ENCODE assay signal across 20 cellular contexts in genomic region chr5:181283347-181283746, GRCh38. TPM values are rescaled to one million over a fixed set of nuclear protein-coding genes. Genes with fewer than 3 reads are reported as not detected.
A peak's percentile ranks its signal among the peaks of the same experiment; 100 is the strongest.
DNase-seq lines count a peak whose midpoint lies in the region; ATAC-seq and TF ChIP-seq lines count a peak whose summit lies in the region.
"Had no signal": no experiment of that assay in that cellular context is flagged by ENCODE, and none has a peak within 500 bp of the region (broad histone marks: within the 10 kb centered on the region; RNA-seq: fewer than 3 reads in every experiment).

No MANE protein-coding gene starts in this region.

- no peak overlapping the region for H3K18ac ChIP-seq in neuronal stem cell (ENCODE audit: low read length)

- H3K27me3 Mint-ChIP-seq in endothelial cell (ENCODE audit: unreplicated experiment) = peaks cover 3% of the 10 kb centered on the region

- H3K4me3 Mint-ChIP-seq in endothelial cell (ENCODE audit: unreplicated experiment) = peak overlapping the region; percentile 21
- H3K4me3 Mint-ChIP-seq: CD4-positive, alpha-beta memory T cell had no signal

- H3K27ac ChIP-seq in neuronal stem cell (replicated peaks; ENCODE audit: low read length) = no peak overlapping the region
- H3K27ac ChIP-seq: HL-60, Peyer's patch, SJCRH30 had no signal

- no peaks in the 10 kb centered on the region for H3K4me1 Mint-ChIP-seq in endothelial cell (ENCODE audit: unreplicated experiment)

- no peaks in the 10 kb centered on the region for H3K27me3 ChIP-seq in neuronal stem cell (ENCODE audit: control insufficient read depth in 3 of 3, insufficient read depth in 3 of 3, low read depth in 1 of 3, low read length in 3 of 3)
- H3K27me3 ChIP-seq: BE2C, Peyer's patch, SJCRH30 had no signal

- no peak overlapping the region for H4K91ac ChIP-seq in neuronal stem cell (ENCODE audit: low read depth, low read length, poor library complexity)

- WGBS in neuronal stem cell (ENCODE audit: extremely low coverage in 2 of 2, insufficient read length in 2 of 2, insufficient replicate concordance in 1 of 2), 2 donors = no CpG with 5 or more reads among the region's 13 CpGs

- no peak overlapping the region for H3K14ac ChIP-seq in neuronal stem cell (ENCODE audit: low read length)

- H3K36me3 Mint-ChIP-seq in endothelial cell (ENCODE audit: low read depth, unreplicated experiment) = no peaks in the 10 kb centered on the region
- H3K36me3 Mint-ChIP-seq: CD4-positive, alpha-beta memory T cell had no signal

- H3K79me1 ChIP-seq in neuronal stem cell (ENCODE audit: low read depth, low read length) = peaks cover 18% of the 10 kb centered on the region

- H3K9me3 ChIP-seq in neuronal stem cell (replicated peaks in 1 of 2; ENCODE audit: control insufficient read depth in 2 of 2, insufficient read depth in 1 of 2, low read depth in 1 of 2, low read length in 2 of 2) = no peaks in the 10 kb centered on the region
- H3K9me3 ChIP-seq: BE2C, HAP-1, Peyer's patch, SJCRH30 had no signal

- no peak overlapping the region for H2BK15ac ChIP-seq in neuronal stem cell (ENCODE audit: low read length)

- H3K23ac ChIP-seq in neuronal stem cell (ENCODE audit: low read depth, low read length, poor library complexity) = no peak overlapping the region

- TF ChIP-seq CTCF in endothelial cell (IDR thresholded peaks at IDR 0.05; ENCODE audit: unreplicated experiment) = no peak

- peaks cover 12 to 54% of the 10 kb centered on the region in 2 donors for H3K36me3 ChIP-seq in neuronal stem cell (replicated peaks in 1 of 2; ENCODE audit: control insufficient read depth in 2 of 2, insufficient read depth in 2 of 2, low read length in 2 of 2)
- H3K36me3 ChIP-seq: BE2C, HAP-1, Peyer's patch had no signal

- H2BK5ac ChIP-seq in neuronal stem cell (ENCODE audit: low read length) = no peak overlapping the region

- H4K8ac ChIP-seq in neuronal stem cell (ENCODE audit: low read depth, low read length) = no peak overlapping the region

- peak; percentile 16 for DNase-seq in H4 (ENCODE audit: low spot score)
- peak; percentile 22 for DNase-seq in LHCN-M2 (ENCODE audit: low read depth)
- DNase-seq in endothelial cell (ENCODE audit: low spot score) = no peak
- no peak for DNase-seq in neuronal stem cell (ENCODE audit: low spot score)
- DNase-seq in NCI-H82 (lab: John Stamatoyannopoulos, UW) = no peak
- DNase-seq in NOMO-1 treated with DMSO at 0.1 percent for 48 hours (lab: John Stamatoyannopoulos, UW; ENCODE audit: unreplicated experiment) = no peak
- DNase-seq: BE2C, KBM-7, MM.1S, NCI-H1105 treated with DMSO at 0.1 percent for 48 hours, NCI-H187, NCI-H446 treated with DMSO at 0.1 percent for 48 hours, NCI-H748 treated with DMSO at 0.1 percent for 48 hours, Peyer's patch, SJCRH30, SW 1271 had no signal

- no peak overlapping the region for H2AK5ac ChIP-seq in neuronal stem cell (ENCODE audit: low read depth, low read length)

- H3K4me3 ChIP-seq in neuronal stem cell (ENCODE audit: low read length in 2 of 2) = no peak overlapping the region
- H3K4me3 ChIP-seq: HAP-1, Peyer's patch, SJCRH30 had no signal

- no peaks in the 10 kb centered on the region for H3K9me3 Mint-ChIP-seq in endothelial cell (ENCODE audit: unreplicated experiment)
- H3K9me3 Mint-ChIP-seq: CD4-positive, alpha-beta memory T cell had no signal

- H2AFZ ChIP-seq in neuronal stem cell (ENCODE audit: low read length) = no peak overlapping the region

- no peak overlapping the region for H3K9ac ChIP-seq in neuronal stem cell (ENCODE audit: low read depth, low read length, poor library complexity)

- H2BK120ac ChIP-seq in neuronal stem cell (ENCODE audit: low read depth, low read length) = no peak overlapping the region

- peak overlapping the region; percentile 11 for H3K4me2 ChIP-seq in neuronal stem cell (ENCODE audit: insufficient read depth, low read length, poor library complexity, severe bottlenecking)

- no peak overlapping the region for H2BK12ac ChIP-seq in neuronal stem cell (ENCODE audit: low read length)

- no peak overlapping the region for H3K4ac ChIP-seq in neuronal stem cell (ENCODE audit: low read length)

- peaks cover 2% of the 10 kb centered on the region in 2 donors for H3K4me1 ChIP-seq in neuronal stem cell (ENCODE audit: control insufficient read depth in 2 of 2, insufficient read depth in 1 of 2, low read depth in 1 of 2, low read length in 2 of 2)
- H3K4me1 ChIP-seq: BE2C, HAP-1, Peyer's patch, SJCRH30 had no signal

- ATAC-seq in HG02763 (IDR thresholded peaks at IDR 0.05; ENCODE audit: unreplicated experiment) = no peak

- no peak overlapping the region for H3K27ac Mint-ChIP-seq in endothelial cell (ENCODE audit: unreplicated experiment)

RNA-seq across cellular contexts. Expression of gene TRIM52, which starts 22.4 kb away (rescaled TPM):
- 7.6 and 11.5 TPM in 2 replicates for total RNA-seq in H4 (2014; rRNA removed; shearing (Covaris generic))
- 3.4 and 5.7 TPM in 2 replicates for total RNA-seq in LHCN-M2 (2014; rRNA removed)
- 3.0 TPM for polyA plus RNA-seq in LHCN-M2 (2012)
- total RNA-seq in endothelial cell (ENCODE audit: unreplicated experiment) = 10.4 TPM
- polyA plus RNA-seq in neuronal stem cell (2013, experiment 1 of 2) = 4.1 TPM
- polyA plus RNA-seq in neuronal stem cell (2013, experiment 2 of 2) = 4.4 TPM

RNA-seq across cellular contexts. Expression of gene RACK1, which starts 39.6 kb away (rescaled TPM):
- total RNA-seq in H4 (2014; rRNA removed; shearing (Covaris generic)) = 4,964 and 5,175 TPM in 2 replicates
- total RNA-seq in LHCN-M2 (2014; rRNA removed) (2,805 and 3,118 TPM in 2 replicates), endothelial cell (ENCODE audit: unreplicated experiment) (2,232 TPM)
- polyA plus RNA-seq in LHCN-M2 (2012) = 3,165 TPM
- polyA plus RNA-seq in neuronal stem cell (2013, experiment 1 of 2) = 3,697 TPM
- 3,656 TPM for polyA plus RNA-seq in neuronal stem cell (2013, experiment 2 of 2)

Comparison
In these comparisons a context has a peak if more than half of its experiments do, and no peak if none do; other contexts are left out.
1. DNase-seq: peak in H4 (single experiment) and LHCN-M2 (single experiment); none in endothelial cell (single experiment), neuronal stem cell (single experiment), NCI-H82 (single experiment) and NOMO-1 treated with DMSO at 0.1 percent for 48 hours (single experiment).